Comparison of ENCODE assay signal across 8 cellular contexts in the genomic region with DNA sequence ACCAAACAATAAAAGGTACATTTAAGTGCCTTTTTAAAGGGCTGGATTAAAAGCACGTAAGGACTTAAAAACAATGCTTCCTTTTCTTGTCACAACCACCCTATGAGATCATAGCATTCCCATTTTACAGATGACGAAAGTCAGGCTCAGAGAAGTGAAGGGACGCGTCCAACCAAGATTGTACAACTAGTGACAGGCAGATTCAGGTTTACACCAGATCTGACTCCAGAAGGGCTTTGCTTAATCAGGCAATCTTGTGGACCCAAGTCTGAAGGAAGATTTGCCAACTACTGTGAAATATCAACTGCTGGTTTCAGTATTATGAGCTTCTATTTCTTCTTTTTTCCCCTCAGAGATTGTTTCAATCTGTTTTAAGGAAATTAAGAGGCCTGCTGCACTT.
DNase-seq lines count a peak whose midpoint lies in the region.

No MANE protein-coding gene starts in this region.

- H3K4me1 ChIP-seq in iPS-20b (ENCODE audit: insufficient read depth, low read length) (no peaks in the 10 kb centered on the region), stomach smooth muscle (ENCODE audit: control insufficient read depth, insufficient read depth, low read length) (no peaks in the 10 kb centered on the region)

- peak overlapping the region; percentile 71 for H3K4me3 ChIP-seq in iPS-20b (ENCODE audit: low read length)
- peak overlapping the region; percentile 93 to 100 for H3K4me3 ChIP-seq in stomach smooth muscle (ENCODE audit: low read length in 2 of 2)

- H3K36me3 ChIP-seq in iPS-20b (ENCODE audit: insufficient read depth, low read depth, low read length) (no peaks in the 10 kb centered on the region), stomach smooth muscle (ENCODE audit: control insufficient read depth in 2 of 2, insufficient read depth in 2 of 2, low read length in 2 of 2) (no peaks in the 10 kb centered on the region)

- H3K9ac ChIP-seq in iPS-20b (ENCODE audit: low read depth, low read length) (no peak overlapping the region), stomach smooth muscle (ENCODE audit: low read length in 2 of 2) (peak overlapping the region; percentile 83 to 91)

- DNase-seq in SIG-M5 treated with dmso at 0.1 percent for 504 hours (lab: John Stamatoyannopoulos, UW; ENCODE audit: unreplicated experiment), result peak; percentile 19
- DNase-seq in SIG-M5 (lab: John Stamatoyannopoulos, UW), result no peak
- DNase-seq in SW480 (ENCODE audit: low spot score), result peak; percentile 2
- DNase-seq in cortex of kidney (lab: John Stamatoyannopoulos, UW), result no peak
- DNase-seq in GM19240 (ENCODE audit: insufficient read length, low spot score), result no peak
- no peak for DNase-seq in 8988T

- peaks cover 29% of the 10 kb centered on the region for H3K27me3 ChIP-seq in iPS-20b (ENCODE audit: insufficient read depth, low read length)
- no peaks in the 10 kb centered on the region for H3K27me3 ChIP-seq in stomach smooth muscle (ENCODE audit: control insufficient read depth in 1 of 2, insufficient read depth in 2 of 2, low read length in 2 of 2)

- H3K9me3 ChIP-seq in iPS-20b (ENCODE audit: insufficient read depth, low read depth, low read length) (no peaks in the 10 kb centered on the region), stomach smooth muscle (ENCODE audit: control insufficient read depth in 2 of 2, low read length in 2 of 2) (no peaks in the 10 kb centered on the region)

- H3K27ac ChIP-seq in iPS-20b (ENCODE audit: low read length) (no peak overlapping the region), stomach smooth muscle (ENCODE audit: low read length) (peak overlapping the region; percentile 8)

Comparison
In these comparisons a context has a peak if more than half of its experiments do, and no peak if none do; other contexts are left out.
1. DNase-seq: peak in SIG-M5 treated with dmso at 0.1 percent for 504 hours (single experiment) and SW480 (single experiment); none in SIG-M5 (single experiment), cortex of kidney (single experiment), GM19240 (single experiment) and 8988T (single experiment).